In the genomic region with DNA sequence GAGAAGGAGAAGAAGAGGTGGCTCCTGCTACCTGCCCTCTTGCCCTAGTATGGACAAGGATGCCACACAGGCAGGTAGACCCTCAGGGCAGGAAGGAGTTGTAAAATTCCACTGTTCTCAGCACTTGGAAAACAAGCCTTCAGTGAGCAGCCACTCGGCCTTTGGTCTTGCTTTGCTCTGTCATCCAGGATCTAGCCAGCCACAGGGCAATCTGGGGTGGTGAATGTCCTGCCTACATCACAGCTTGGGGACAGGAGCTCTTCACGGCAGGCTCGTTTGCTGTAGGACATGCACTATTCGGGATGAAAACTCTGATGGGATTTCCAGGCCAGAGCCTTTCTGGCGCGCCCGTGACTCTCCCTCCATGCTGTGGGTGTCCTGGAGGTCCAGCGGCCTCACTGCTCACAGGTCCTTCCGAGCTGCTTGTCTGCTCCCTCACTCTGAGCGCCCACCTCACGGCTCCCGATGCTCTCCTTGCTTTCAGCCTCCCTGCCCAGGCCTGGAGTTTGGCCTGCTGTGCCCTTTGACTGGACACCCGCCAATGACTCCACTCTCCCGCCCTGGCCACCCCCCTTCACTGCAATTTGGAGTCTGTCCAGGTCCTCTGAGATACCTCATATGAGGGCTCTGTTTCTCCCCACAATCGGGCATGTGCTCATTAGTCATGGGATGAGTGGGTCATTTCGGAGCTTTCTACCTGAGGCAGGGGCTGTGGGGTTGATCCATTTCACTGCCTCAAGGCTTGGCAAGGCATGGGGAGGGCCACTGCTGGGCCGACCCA, we compare ENCODE assay signal across 1 cellular context.
TF ChIP-seq lines count a peak whose summit lies in the region.

No MANE protein-coding gene starts in this region.

TF ChIP-seq in IMR-90, 13 proteins besides CTCF, POLR2A, EP300 and RAD21 (continued from another document):
- TF ChIP-seq MAFK (IDR thresholded peaks at IDR 0.05; ENCODE audit: low read depth, low read length) (no peak), RCOR1 (IDR thresholded peaks at IDR 0.05; ENCODE audit: insufficient replicate concordance, low read length) (no peak), FOS (IDR thresholded peaks at IDR 0.05; ENCODE audit: low read depth, low read length) (no peak), CEBPB (IDR thresholded peaks at IDR 0.05; ENCODE audit: low read depth, low read length) (no peak), MXI1 (IDR thresholded peaks at IDR 0.05; ENCODE audit: borderline replicate concordance, low read depth, low read length) (no peak)
- TF ChIP-seq, protein P1, sequence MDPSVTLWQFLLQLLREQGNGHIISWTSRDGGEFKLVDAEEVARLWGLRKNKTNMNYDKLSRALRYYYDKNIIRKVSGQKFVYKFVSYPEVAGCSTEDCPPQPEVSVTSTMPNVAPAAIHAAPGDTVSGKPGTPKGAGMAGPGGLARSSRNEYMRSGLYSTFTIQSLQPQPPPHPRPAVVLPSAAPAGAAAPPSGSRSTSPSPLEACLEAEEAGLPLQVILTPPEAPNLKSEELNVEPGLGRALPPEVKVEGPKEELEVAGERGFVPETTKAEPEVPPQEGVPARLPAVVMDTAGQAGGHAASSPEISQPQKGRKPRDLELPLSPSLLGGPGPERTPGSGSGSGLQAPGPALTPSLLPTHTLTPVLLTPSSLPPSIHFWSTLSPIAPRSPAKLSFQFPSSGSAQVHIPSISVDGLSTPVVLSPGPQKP (IDR thresholded peaks at IDR 0.05; ENCODE audit: borderline replicate concordance, low read depth, low read length): no peak
